ENCODE assay signal across 17 cellular contexts in the genomic region with DNA sequence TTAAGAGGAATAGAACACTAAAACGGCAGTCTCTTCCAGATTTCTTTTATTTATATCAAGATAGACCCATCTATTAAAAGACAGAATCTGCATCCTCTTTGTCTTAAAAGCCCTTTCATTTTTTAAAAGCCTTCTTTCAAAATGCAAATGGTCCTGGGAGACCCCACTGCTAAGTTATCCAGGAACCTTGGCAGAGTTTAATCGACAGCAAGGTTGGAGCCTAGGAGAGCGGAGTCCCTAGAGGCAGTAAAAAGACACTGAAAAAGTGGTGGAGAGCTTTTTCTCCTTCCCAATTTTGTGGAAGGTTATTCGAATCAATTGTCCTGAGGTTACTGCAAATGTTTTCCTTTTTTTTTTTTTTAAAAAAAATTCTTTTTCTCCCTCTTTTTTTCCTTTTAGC.
A peak's percentile ranks its signal among the peaks of the same experiment; 100 is the strongest.
DNase-seq lines count a peak whose midpoint lies in the region; ATAC-seq, FAIRE-seq and TF ChIP-seq lines count a peak whose summit lies in the region.
"Had no signal": no experiment of that assay in that cellular context is flagged by ENCODE, and none has a peak within 500 bp of the region (broad histone marks: within the 10 kb centered on the region; RNA-seq: fewer than 3 reads in every experiment).

No MANE protein-coding gene starts in this region.

- H3K79me1 ChIP-seq in H1 (ENCODE audit: low read depth, low read length): no peaks in the 10 kb centered on the region

- DNase-seq in H1 (ENCODE audit: low read depth in 1 of 2, low spot score in 2 of 2) (no peak), NCI-H1417 treated with DMSO at 0.1 percent for 48 hours (lab: John Stamatoyannopoulos, UW) (no peak), head of caudate nucleus (no peak)
- DNase-seq: CD8-positive, alpha-beta T cell; COR-L47; DMS153; DMS79 treated with DMSO at 0.1 percent for 48 hours; EL had no signal

- no peak overlapping the region for H2AFZ ChIP-seq in H1 (ENCODE audit: low read length)

- H2BK120ac ChIP-seq in H1 (replicated peaks; ENCODE audit: low read depth, low read length): no peak overlapping the region

- no peaks in the 10 kb centered on the region for H3K36me3 ChIP-seq in HUES48 (ENCODE audit: control insufficient read depth, insufficient read depth, low read length)
- H3K36me3 ChIP-seq in H1 (ENCODE audit: control insufficient read depth in 2 of 4, insufficient read depth in 4 of 4, low read length in 3 of 4): no peaks in the 10 kb centered on the region
- no peaks in the 10 kb centered on the region for H3K36me3 ChIP-seq in iPS-20b (ENCODE audit: insufficient read depth, low read depth, low read length)

- H3K4me3 ChIP-seq in HUES48 (ENCODE audit: low read depth, low read length): peak overlapping the region; percentile 24; the same call in 1 of the 2 replicates
- H3K4me3 ChIP-seq in H1 (ENCODE audit: extremely low read depth in 1 of 4, insufficient read depth in 2 of 4, low read depth in 3 of 4, low read length in 4 of 4): peak overlapping the region in 1 of 4 experiments; percentile 28; a peak in 1 of 8 replicates
- H3K4me3 ChIP-seq in iPS-20b (ENCODE audit: low read length): no peak overlapping the region

- TF ChIP-seq CTCF in H1 (IDR thresholded peaks at IDR 0.05; ENCODE audit: control extremely low read depth in 1 of 3, insufficient read depth in 1 of 3, low read depth in 1 of 3, low read length in 3 of 3): no peak

- H3K4ac ChIP-seq in H1 (replicated peaks; ENCODE audit: insufficient read length, low read depth, low read length): no peak overlapping the region

- no peak overlapping the region for H3K23ac ChIP-seq in H1 (ENCODE audit: insufficient read length)

- TF ChIP-seq RAD21 in H1 (IDR thresholded peaks at IDR 0.05 in 1 of 2, conservative IDR thresholded peaks at IDR 0.05 in 1 of 2; ENCODE audit: low read depth in 2 of 2, low read length in 2 of 2): peak; percentile 24 to 42

- H3K27me3 ChIP-seq in HUES48 (ENCODE audit: control insufficient read depth, insufficient read depth, low read length): no peaks in the 10 kb centered on the region
- H3K27me3 ChIP-seq in H1 (replicated peaks in 1 of 4; ENCODE audit: control insufficient read depth in 3 of 4, extremely low read depth in 1 of 4, insufficient read depth in 3 of 4, low read length in 3 of 4): no peaks in the 10 kb centered on the region
- H3K27me3 ChIP-seq in iPS-20b (ENCODE audit: insufficient read depth, low read length): no peaks in the 10 kb centered on the region

- no peak for TF ChIP-seq POLR2A in H1 (IDR thresholded peaks at IDR 0.05; ENCODE audit: control extremely low read depth in 1 of 2, low read depth in 2 of 2, low read length in 2 of 2)

- H3K56ac ChIP-seq in H1 (replicated peaks; ENCODE audit: insufficient read length, low read depth, low read length): no peak overlapping the region

- H2BK20ac ChIP-seq in H1 (ENCODE audit: low read length): no peak overlapping the region

- H4K91ac ChIP-seq in H1 (replicated peaks; ENCODE audit: insufficient read length, low read length): no peak overlapping the region

- no peak overlapping the region for H3K18ac ChIP-seq in H1 (ENCODE audit: extremely low read depth, low read length)

- H3K4me3 Mint-ChIP-seq in stimulated activated memory B cell treated with anti-CD40 and anti-IgM and Interleukin-4, amounts not matched to agents 10 μg/mL and 1 μg/mL and 100 μg/mL, for 72 hours: no peak overlapping the region
- H3K4me3 Mint-ChIP-seq: CD14-positive monocyte; CD8-positive, alpha-beta T cell had no signal

- POLR2A ChIA-PET in H1 (lab: Charles Lee; ENCODE audit: partially characterized antibody): no interaction called here

- no peak overlapping the region for H3K14ac ChIP-seq in H1 (ENCODE audit: insufficient read length)

- H3K27ac Mint-ChIP-seq in stimulated activated memory B cell treated with anti-CD40 and anti-IgM and Interleukin-4, amounts not matched to agents 10 μg/mL and 1 μg/mL and 100 μg/mL, for 72 hours: no peak overlapping the region
- H3K27ac Mint-ChIP-seq: CD14-positive monocyte; CD8-positive, alpha-beta T cell had no signal

- no peak overlapping the region for H2BK15ac ChIP-seq in H1 (ENCODE audit: low read length)

- peaks cover 9% of the 10 kb centered on the region for H3K27me3 Mint-ChIP-seq in stimulated activated memory B cell treated with anti-CD40 and anti-IgM and Interleukin-4, amounts not matched to agents 10 μg/mL and 1 μg/mL and 100 μg/mL, for 72 hours

- no peaks in the 10 kb centered on the region for H3K23me2 ChIP-seq in H1 (ENCODE audit: low read depth, low read length)

- no peak overlapping the region for H4K8ac ChIP-seq in H1 (ENCODE audit: extremely low read depth, insufficient read depth, low read length)

- H3K9ac ChIP-seq in HUES48 (ENCODE audit: low read depth, low read length) (no peak overlapping the region), H1 (replicated peaks in 1 of 4; ENCODE audit: extremely low read depth in 1 of 4, low read depth in 3 of 4, low read length in 3 of 4) (no peak overlapping the region), iPS-20b (ENCODE audit: low read depth, low read length) (no peak overlapping the region)

- peak overlapping the region; percentile 51 for H3K27ac ChIP-seq in HUES48 (ENCODE audit: low read depth, low read length)
- H3K27ac ChIP-seq in H1 (ENCODE audit: low read depth, low read length): no peak overlapping the region
- H3K27ac ChIP-seq in iPS-20b (ENCODE audit: low read length): peak overlapping the region; percentile 27

- WGBS in H1 (ENCODE audit: extremely low coverage in 1 of 2, insufficient coverage in 1 of 2, insufficient read length in 1 of 2, insufficient replicate concordance in 2 of 2, low coverage in 1 of 2, low lambda C conversion rate in 2 of 2, missing lambda C conversion rate in 1 of 2), 2 experiments: 14% methylated on average over 4 of the region's 4 CpGs; no CpG with 5 or more reads in 1 of the 2 experiments

- H3K79me2 ChIP-seq in H1 (ENCODE audit: control insufficient read depth in 1 of 2, insufficient read depth in 2 of 2, low read length in 2 of 2): no peaks in the 10 kb centered on the region

- H3K4me1 ChIP-seq in HUES48 (ENCODE audit: control insufficient read depth, insufficient read depth, low read length) (peaks cover 60% of the 10 kb centered on the region), H1 (replicated peaks in 1 of 4; ENCODE audit: control insufficient read depth in 3 of 4, insufficient read depth in 4 of 4, low read length in 3 of 4) (peaks cover 4 to 13% (median 9%) of the 10 kb centered on the region in 4 experiments; a peak in 6 of 7 replicates), iPS-20b (ENCODE audit: insufficient read depth, low read length) (peaks cover 52% of the 10 kb centered on the region)

- H3K9me3 ChIP-seq in HUES48 (ENCODE audit: control insufficient read depth, insufficient read depth, low read length): no peaks in the 10 kb centered on the region
- no peaks in the 10 kb centered on the region for H3K9me3 ChIP-seq in H1 (ENCODE audit: insufficient read depth in 2 of 2, low read depth in 1 of 2, low read length in 1 of 2)
- H3K9me3 ChIP-seq in iPS-20b (ENCODE audit: insufficient read depth, low read depth, low read length): no peaks in the 10 kb centered on the region

- 0 out of 4 replicates have a peak overlapping the region, but pooled peaks of 1 of the 2 experiments have one; percentile 3 for H3K4me2 ChIP-seq in H1 (ENCODE audit: insufficient read depth in 1 of 2, low read depth in 2 of 2, low read length in 2 of 2)

- H2BK5ac ChIP-seq in H1 (ENCODE audit: low read depth, low read length): 0 out of 2 replicates have a peak overlapping the region, but pooled peaks have one; percentile 87

- intact Hi-C loops in head of caudate nucleus (cut with DNase I): loop anchor here (10.0 kb wide), 1 partner anchor 1467 kb away; no protein-coding TSS in a partner anchor

- no peak for ATAC-seq in stimulated activated memory B cell treated with anti-CD40 and anti-IgM and Interleukin-4, amounts not matched to agents 10 μg/mL and 1 μg/mL and 100 μg/mL, for 72 hours
- ATAC-seq: CD8-positive, alpha-beta T cell; HepG2 had no signal

- H3K9me3 Mint-ChIP-seq in stimulated activated memory B cell treated with anti-CD40 and anti-IgM and Interleukin-4, amounts not matched to agents 10 μg/mL and 1 μg/mL and 100 μg/mL, for 72 hours: no peaks in the 10 kb centered on the region
- H3K9me3 Mint-ChIP-seq: CD14-positive monocyte; CD8-positive, alpha-beta T cell had no signal

- no peak overlapping the region for H4K5ac ChIP-seq in H1 (ENCODE audit: insufficient read length, low read depth, low read length)

- H3K4me1 Mint-ChIP-seq in stimulated activated memory B cell treated with anti-CD40 and anti-IgM and Interleukin-4, amounts not matched to agents 10 μg/mL and 1 μg/mL and 100 μg/mL, for 72 hours: no peaks in the 10 kb centered on the region
- H3K4me1 Mint-ChIP-seq: CD14-positive monocyte had no signal

- peak; percentile 55 for FAIRE-seq in H1 (lab: Jason Lieb, UNC)
- FAIRE-seq: D721Med, G401.6, GM12891, H54, HepG2 had no signal

- TF ChIP-seq EP300 in H1 (IDR thresholded peaks at IDR 0.05; ENCODE audit: borderline replicate concordance in 1 of 2, low read depth in 2 of 2, low read length in 2 of 2): no peak

- CTCF ChIA-PET in H1 (lab: Charles Lee; ENCODE audit: partially characterized antibody): interaction anchor here (0.7 to 1.9 kb wide), 4 partner anchors 20 to 232 kb away, joined by 3 to 4 read pairs (median 3); no protein-coding TSS in a partner anchor

- no peak overlapping the region for H2AK5ac ChIP-seq in H1 (ENCODE audit: low read depth, low read length)

- no peaks in the 10 kb centered on the region for H4K20me1 ChIP-seq in H1 (replicated peaks in 1 of 2; ENCODE audit: control insufficient read depth in 1 of 2, insufficient read depth in 2 of 2, low read length in 2 of 2)

- H3K36me3 Mint-ChIP-seq in stimulated activated memory B cell treated with anti-CD40 and anti-IgM and Interleukin-4, amounts not matched to agents 10 μg/mL and 1 μg/mL and 100 μg/mL, for 72 hours: no peaks in the 10 kb centered on the region
- H3K36me3 Mint-ChIP-seq: CD14-positive monocyte; CD8-positive, alpha-beta T cell had no signal

- no peak overlapping the region for H2BK12ac ChIP-seq in H1 (ENCODE audit: low read depth, low read length)

TF ChIP-seq in H1, 55 proteins besides CTCF, POLR2A, EP300 and RAD21 (continues in another document):
- no peak for TF ChIP-seq RFX5 (IDR thresholded peaks at IDR 0.05; ENCODE audit: borderline replicate concordance, low read depth, low read length)
